ENCODE assay signal across 10 cellular contexts in genomic region chr6:69584913-69585729, GRCh38.
DNase-seq lines count a peak whose midpoint lies in the region; ATAC-seq and TF ChIP-seq lines count a peak whose summit lies in the region.
"Had no signal": no experiment of that assay in that cellular context is flagged by ENCODE, and none has a peak within 500 bp of the region (broad histone marks: within the 10 kb centered on the region; RNA-seq: fewer than 3 reads in every experiment).

No MANE protein-coding gene starts in this region.

- intact Hi-C loops in posterior cingulate gyrus (cut with DNase I): loop anchor here (10.0 kb wide), 1 partner anchor 240 kb away; no protein-coding TSS in a partner anchor

- H3K27ac Mint-ChIP-seq in T-helper 17 cell (no peak overlapping the region), osteocyte (ENCODE audit: unreplicated experiment) (peak overlapping the region; percentile 73)
- H3K27ac Mint-ChIP-seq: activated naive CD4-positive, alpha-beta T cell treated with anti-CD3 and anti-CD28 coated beads, Interleukin-2, amount 50 U/mL, for 24 hours had no signal

- H3K4me1 Mint-ChIP-seq in T-helper 17 cell (peaks cover 13% of the 10 kb centered on the region), osteocyte (ENCODE audit: unreplicated experiment) (peaks cover 47% of the 10 kb centered on the region)

- no peaks in the 10 kb centered on the region for H3K36me3 Mint-ChIP-seq in T-helper 17 cell (ENCODE audit: low read depth)
- no peaks in the 10 kb centered on the region for H3K36me3 Mint-ChIP-seq in osteocyte (ENCODE audit: unreplicated experiment)
- H3K36me3 Mint-ChIP-seq: activated naive CD4-positive, alpha-beta T cell treated with anti-CD3 and anti-CD28 coated beads, Interleukin-2, amount 50 U/mL, for 24 hours had no signal

- no peaks in the 10 kb centered on the region for H4K20me1 ChIP-seq in BLaER1

- H3K27me3 ChIP-seq in BLaER1: no peaks in the 10 kb centered on the region
- H3K27me3 ChIP-seq: neutrophil had no signal

- H3K9ac ChIP-seq in BLaER1: no peak overlapping the region

- peaks cover 15% of the 10 kb centered on the region for H3K27me3 Mint-ChIP-seq in T-helper 17 cell
- H3K27me3 Mint-ChIP-seq in osteocyte (ENCODE audit: unreplicated experiment): no peaks in the 10 kb centered on the region

- H3K36me3 ChIP-seq in BLaER1: no peaks in the 10 kb centered on the region
- H3K36me3 ChIP-seq: neutrophil had no signal

- H3K4me3 Mint-ChIP-seq in T-helper 17 cell (peak overlapping the region; percentile 49), osteocyte (ENCODE audit: unreplicated experiment) (no peak overlapping the region)
- H3K4me3 Mint-ChIP-seq: activated naive CD4-positive, alpha-beta T cell treated with anti-CD3 and anti-CD28 coated beads, Interleukin-2, amount 50 U/mL, for 24 hours had no signal

- DNase-seq in T-helper 17 cell (no peak), osteocyte (ENCODE audit: extremely low spot score, unreplicated experiment) (no peak), NCI-H226 (no peak), posterior cingulate gyrus (no peak)
- no peak for DNase-seq in activated CD8-positive, alpha-beta memory T cell treated with anti-CD3 and anti-CD28 coated beads, Interleukin-2, amount 50 U/mL, for 48 hours

- no peak overlapping the region for H3K4me3 ChIP-seq in BLaER1

- no peak for TF ChIP-seq CTCF in osteocyte (IDR thresholded peaks at IDR 0.05)

- H3K4me1 ChIP-seq in BLaER1: peaks cover 20% of the 10 kb centered on the region

- no peak overlapping the region for H3K27ac ChIP-seq in BLaER1
- H3K27ac ChIP-seq: neutrophil had no signal

- no peaks in the 10 kb centered on the region for H3K9me3 ChIP-seq in BLaER1
- H3K9me3 ChIP-seq in T-helper 17 cell (ENCODE audit: control insufficient read depth, low read length, poor library complexity, severe bottlenecking): no peaks in the 10 kb centered on the region
- H3K9me3 ChIP-seq: neutrophil had no signal

- ATAC-seq in GM19023 (IDR thresholded peaks at IDR 0.05; ENCODE audit: unreplicated experiment) (peak; percentile 85), HG03103 (IDR thresholded peaks at IDR 0.05; ENCODE audit: low read depth, unreplicated experiment) (peak; percentile 93), T-helper 17 cell (peak; percentile 44)

- no peaks in the 10 kb centered on the region for H3K9me3 Mint-ChIP-seq in osteocyte (ENCODE audit: unreplicated experiment)
- H3K9me3 Mint-ChIP-seq: activated naive CD4-positive, alpha-beta T cell treated with anti-CD3 and anti-CD28 coated beads, Interleukin-2, amount 50 U/mL, for 24 hours had no signal

- H3K4me2 ChIP-seq in BLaER1: peak overlapping the region; percentile 75
